In the genomic region with DNA sequence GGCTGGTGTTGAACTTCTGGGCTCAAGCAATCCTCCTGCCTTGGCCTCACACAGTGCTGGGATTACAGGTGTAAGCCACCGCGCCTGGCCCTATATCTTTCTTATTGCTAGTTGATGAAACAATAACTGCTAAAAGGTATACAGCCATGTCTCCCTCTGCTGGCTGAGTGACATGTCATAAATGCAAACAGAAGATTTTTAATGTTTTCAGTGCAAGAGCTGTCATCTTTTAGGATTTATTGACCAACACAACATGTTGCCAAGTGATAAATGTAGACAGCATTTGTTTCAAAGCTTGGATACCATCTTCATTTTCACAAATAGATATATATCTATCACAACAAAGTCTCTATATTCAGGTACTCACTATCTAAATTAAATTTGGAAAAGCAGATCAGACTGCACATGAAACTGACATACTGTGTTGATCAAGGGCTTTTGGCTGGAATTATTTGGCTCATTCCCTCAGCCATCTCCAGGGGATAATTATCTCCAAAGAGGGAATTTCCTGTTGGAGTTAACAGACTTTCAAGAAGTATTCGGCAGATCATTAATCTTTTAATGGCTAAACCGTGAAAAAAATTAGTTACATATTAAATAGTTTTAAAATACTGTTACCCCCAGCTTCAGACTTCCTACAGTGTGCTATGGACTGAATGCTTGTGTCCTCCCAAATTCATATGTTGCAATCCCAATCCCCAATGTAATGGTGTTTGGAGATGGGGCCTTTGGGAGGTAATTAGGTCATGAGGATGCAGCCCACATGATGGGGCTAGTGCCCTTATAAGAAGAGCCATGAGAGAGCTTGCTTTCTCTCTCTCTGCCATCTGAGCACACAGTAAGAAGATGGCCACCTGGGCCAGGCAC, we compare ENCODE assay signal across 8 cellular contexts. TPM values are rescaled to one million over a fixed set of nuclear protein-coding genes. Genes with fewer than 3 reads are reported as not detected.
DNase-seq lines count a peak whose midpoint lies in the region; ATAC-seq and TF ChIP-seq lines count a peak whose summit lies in the region.

No MANE protein-coding gene starts in this region.

- no peak overlapping the region for H3K9ac ChIP-seq in neuronal stem cell (ENCODE audit: low read depth, low read length, poor library complexity)

- TF ChIP-seq CTCF in cardiac muscle cell (IDR thresholded peaks at IDR 0.05; ENCODE audit: low read depth, low read length), result peak; percentile 50

- no peaks in the 10 kb centered on the region for H3K4me1 ChIP-seq in cardiac muscle cell (ENCODE audit: low read depth)
- no peaks in the 10 kb centered on the region for H3K4me1 ChIP-seq in neuronal stem cell (ENCODE audit: control insufficient read depth in 2 of 2, insufficient read depth in 1 of 2, low read depth in 1 of 2, low read length in 2 of 2)

- H3K4ac ChIP-seq in neuronal stem cell (ENCODE audit: low read length), result no peak overlapping the region

- no peak overlapping the region for H2AFZ ChIP-seq in neuronal stem cell (ENCODE audit: low read length)

- no peak overlapping the region for H3K4me2 ChIP-seq in neuronal stem cell (ENCODE audit: insufficient read depth, low read length, poor library complexity, severe bottlenecking)

- no peak overlapping the region for H3K14ac ChIP-seq in neuronal stem cell (ENCODE audit: low read length)

- H3K9me3 ChIP-seq in cardiac muscle cell (ENCODE audit: low read depth) (no peaks in the 10 kb centered on the region), neuronal stem cell (replicated peaks in 1 of 2; ENCODE audit: control insufficient read depth in 2 of 2, insufficient read depth in 1 of 2, low read depth in 1 of 2, low read length in 2 of 2) (no peaks in the 10 kb centered on the region)

- no peak overlapping the region for H2BK5ac ChIP-seq in neuronal stem cell (ENCODE audit: low read length)

- H3K27me3 ChIP-seq in cardiac muscle cell (no peaks in the 10 kb centered on the region), neuronal stem cell (ENCODE audit: control insufficient read depth in 3 of 3, insufficient read depth in 3 of 3, low read depth in 1 of 3, low read length in 3 of 3) (no peaks in the 10 kb centered on the region)

- H3K23ac ChIP-seq in neuronal stem cell (ENCODE audit: low read depth, low read length, poor library complexity), result no peak overlapping the region

- H4K8ac ChIP-seq in neuronal stem cell (ENCODE audit: low read depth, low read length), result no peak overlapping the region

- no peak overlapping the region for H4K91ac ChIP-seq in neuronal stem cell (ENCODE audit: low read depth, low read length, poor library complexity)

- DNase-seq in Daoy (ENCODE audit: low read depth) (peak; percentile 49), OCI-M1 (lab: John Stamatoyannopoulos, UW) (peak; percentile 62), cardiac muscle cell (ENCODE audit: low read depth in 1 of 2, low spot score in 1 of 2) (peak; percentile 17 to 57), neuronal stem cell (ENCODE audit: low spot score) (no peak)
- peak; percentile 32 for DNase-seq in activated naive CD4-positive, alpha-beta T cell treated with Interleukin-2 at 50 U/mL for 16 hours
- peak; percentile 9 to 36 for DNase-seq in stimulated activated CD4-positive, alpha-beta T cell treated with anti-CD3 and anti-CD28 coated beads, Interleukin-1b, Interleukin-23, amount 100 ng/mL, for 4 hours (ENCODE audit: low read depth in 2 of 2)

- no peak overlapping the region for H3K18ac ChIP-seq in neuronal stem cell (ENCODE audit: low read length)

- H3K79me1 ChIP-seq in neuronal stem cell (ENCODE audit: low read depth, low read length), result no peaks in the 10 kb centered on the region

- WGBS in neuronal stem cell (ENCODE audit: extremely low coverage in 2 of 2, insufficient read length in 2 of 2, insufficient replicate concordance in 1 of 2), 2 donors, result no CpG with 5 or more reads among the region's 4 CpGs

- no peak overlapping the region for H2AK5ac ChIP-seq in neuronal stem cell (ENCODE audit: low read depth, low read length)

- H2BK12ac ChIP-seq in neuronal stem cell (ENCODE audit: low read length), result no peak overlapping the region

- H2BK15ac ChIP-seq in neuronal stem cell (ENCODE audit: low read length), result no peak overlapping the region

- no peak overlapping the region for H2BK120ac ChIP-seq in neuronal stem cell (ENCODE audit: low read depth, low read length)

- H3K36me3 ChIP-seq in cardiac muscle cell, result no peaks in the 10 kb centered on the region
- no peaks in the 10 kb centered on the region for H3K36me3 ChIP-seq in neuronal stem cell (replicated peaks in 1 of 2; ENCODE audit: control insufficient read depth in 2 of 2, insufficient read depth in 2 of 2, low read length in 2 of 2)

- H3K4me3 ChIP-seq in cardiac muscle cell (no peak overlapping the region), neuronal stem cell (ENCODE audit: low read length in 2 of 2) (no peak overlapping the region)

- peak; percentile 61 for ATAC-seq in HG03108 (IDR thresholded peaks at IDR 0.05; ENCODE audit: unreplicated experiment)
- no peak for ATAC-seq in GM18502 (IDR thresholded peaks at IDR 0.05; ENCODE audit: poor library complexity, unreplicated experiment)

- H3K27ac ChIP-seq in cardiac muscle cell (no peak overlapping the region), neuronal stem cell (replicated peaks; ENCODE audit: low read length) (no peak overlapping the region)

RNA-seq across cellular contexts. Expression of gene SRPK2, which starts 41.3 kb away (rescaled TPM):
- total RNA-seq in Daoy (2014; rRNA removed; shearing (Covaris generic)), result 37.5 and 43.6 TPM in 2 replicates
- 25.0 and 35.4 TPM in 2 replicates for total RNA-seq in cardiac muscle cell
- 37.1 and 56.1 TPM in 2 replicates for polyA plus RNA-seq in cardiac muscle cell
- polyA plus RNA-seq in neuronal stem cell (2013, experiment 1 of 2), result 36.6 TPM
- 37.6 TPM for polyA plus RNA-seq in neuronal stem cell (2013, experiment 2 of 2)
